In the genomic region with DNA sequence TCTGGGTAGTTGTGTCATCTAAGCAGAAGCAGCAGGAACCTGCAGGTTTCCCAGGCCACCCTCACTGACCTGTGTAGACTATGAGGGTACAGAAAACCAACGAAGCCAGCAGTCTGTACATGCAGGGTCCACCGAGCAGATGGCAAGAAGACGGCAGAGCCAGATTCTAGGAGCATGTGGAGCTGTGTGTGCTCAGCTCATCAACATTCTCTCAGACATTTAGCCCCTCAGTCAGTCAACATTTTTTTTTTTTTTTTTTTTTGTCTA, we compare ENCODE assay signal across 16 cellular contexts. TPM values are rescaled to one million over a fixed set of nuclear protein-coding genes. Genes with fewer than 3 reads are reported as not detected.
DNase-seq lines count a peak whose midpoint lies in the region; ATAC-seq and TF ChIP-seq lines count a peak whose summit lies in the region.
"Had no signal": no experiment of that assay in that cellular context is flagged by ENCODE, and none has a peak within 500 bp of the region (broad histone marks: within the 10 kb centered on the region; RNA-seq: fewer than 3 reads in every experiment).

No MANE protein-coding gene starts in this region.

- ATAC-seq in GM21576 (IDR thresholded peaks at IDR 0.05; ENCODE audit: unreplicated experiment) (no peak), GM19035 (IDR thresholded peaks at IDR 0.05; ENCODE audit: unreplicated experiment) (no peak)

- H3K4me1 Mint-ChIP-seq in progenitor cell of endocrine pancreas (ENCODE audit: low read depth): peaks cover 9% of the 10 kb centered on the region
- H3K4me1 Mint-ChIP-seq: activated naive CD4-positive, alpha-beta T cell treated with anti-CD3 and anti-CD28 coated beads, Interleukin-2, amount 50 U/mL, for 24 hours had no signal

- H3K27ac ChIP-seq in GM23248 (no peak overlapping the region), WERI-Rb-1 (peak overlapping the region; percentile 73), thyroid gland (no peak overlapping the region)
- H3K27ac ChIP-seq: BLaER1 had no signal

- no peaks in the 10 kb centered on the region for H3F3A ChIP-seq in GM23248 (ENCODE audit: insufficient read depth)

- no peaks in the 10 kb centered on the region for H3K36me3 Mint-ChIP-seq in progenitor cell of endocrine pancreas (ENCODE audit: insufficient read depth)
- H3K36me3 Mint-ChIP-seq: activated naive CD4-positive, alpha-beta T cell treated with anti-CD3 and anti-CD28 coated beads, Interleukin-2, amount 50 U/mL, for 24 hours had no signal

- H3K4me3 ChIP-seq in GM23248 (peak overlapping the region; percentile 59; the same call in 1 of the 2 replicates), WERI-Rb-1 (ENCODE audit: low read depth, low read length) (peak overlapping the region; percentile 40), iPS-11a (ENCODE audit: low read depth, low read length) (peak overlapping the region; percentile 31), thyroid gland (replicated peaks in 1 of 3) (no peak overlapping the region)
- H3K4me3 ChIP-seq: BLaER1, lung had no signal

- H3K9me2 ChIP-seq in GM23248 (ENCODE audit: insufficient read depth): no peaks in the 10 kb centered on the region

- H4K20me1 ChIP-seq in GM23248 (ENCODE audit: insufficient read depth): no peaks in the 10 kb centered on the region
- H4K20me1 ChIP-seq: BLaER1 had no signal

- H3K27me3 ChIP-seq in GM23248 (replicated peaks; ENCODE audit: insufficient read depth) (peaks cover 9% of the 10 kb centered on the region; the same call in 1 of the 2 replicates), WERI-Rb-1 (ENCODE audit: insufficient read depth, low read depth, severe bottlenecking) (no peaks in the 10 kb centered on the region), thyroid gland (peaks cover 5% of the 10 kb centered on the region)

- no peak for TF ChIP-seq POLR2A in thyroid gland (IDR thresholded peaks at IDR 0.05)

- H2AFZ ChIP-seq in GM23248: peak overlapping the region; percentile 92

- 49 to 56% methylated on average over 3 of the region's 3 CpGs for WGBS in GM23248 (ENCODE audit: low coverage in 1 of 2, low lambda C conversion rate in 2 of 2, missing lambda C conversion rate in 2 of 2), 2 experiments
- WGBS in thyroid gland, 2 donors: 79 to 89% methylated on average over 3 of the region's 3 CpGs

- H3K9me3 Mint-ChIP-seq in progenitor cell of endocrine pancreas (ENCODE audit: low read depth): no peaks in the 10 kb centered on the region
- H3K9me3 Mint-ChIP-seq: activated naive CD4-positive, alpha-beta T cell treated with anti-CD3 and anti-CD28 coated beads, Interleukin-2, amount 50 U/mL, for 24 hours; T-helper 1 cell treated with Interleukin-12 subunit alpha and Interleukin-12 subunit beta and Interleukin-4 antibody, amounts not matched to agents 30 μg/mL and 1 μg/mL, for 36 hours had no signal

- H3K36me3 ChIP-seq in GM23248 (ENCODE audit: low read depth): no peaks in the 10 kb centered on the region
- H3K36me3 ChIP-seq in WERI-Rb-1: no peaks in the 10 kb centered on the region
- H3K36me3 ChIP-seq in thyroid gland: no peaks in the 10 kb centered on the region
- H3K36me3 ChIP-seq: BLaER1 had no signal

- in situ Hi-C loops in GM23248 (cut with MboI): loop anchor here (10.0 to 25.0 kb wide), 2 partner anchors 188 to 275 kb away; no protein-coding TSS in a partner anchor

- H3K4me3 Mint-ChIP-seq in progenitor cell of endocrine pancreas (ENCODE audit: low read depth): peak overlapping the region; percentile 64
- H3K4me3 Mint-ChIP-seq: activated naive CD4-positive, alpha-beta T cell treated with anti-CD3 and anti-CD28 coated beads, Interleukin-2, amount 50 U/mL, for 24 hours; T-helper 1 cell treated with Interleukin-12 subunit alpha and Interleukin-12 subunit beta and Interleukin-4 antibody, amounts not matched to agents 30 μg/mL and 1 μg/mL, for 36 hours had no signal

- no peak overlapping the region for H3K27ac Mint-ChIP-seq in progenitor cell of endocrine pancreas
- H3K27ac Mint-ChIP-seq: activated naive CD4-positive, alpha-beta T cell treated with anti-CD3 and anti-CD28 coated beads, Interleukin-2, amount 50 U/mL, for 24 hours; T-helper 1 cell treated with Interleukin-12 subunit alpha and Interleukin-12 subunit beta and Interleukin-4 antibody, amounts not matched to agents 30 μg/mL and 1 μg/mL, for 36 hours had no signal

- H3K27me3 Mint-ChIP-seq in progenitor cell of endocrine pancreas: peaks cover 51% of the 10 kb centered on the region

- no peaks in the 10 kb centered on the region for H3K79me2 ChIP-seq in GM23248 (ENCODE audit: insufficient read depth)

- peak overlapping the region; percentile 89 for H3K4me2 ChIP-seq in GM23248 (ENCODE audit: unreplicated experiment)
- H3K4me2 ChIP-seq: BLaER1 had no signal

- TF ChIP-seq CTCF in WERI-Rb-1 (IDR thresholded peaks at IDR 0.05; ENCODE audit: low read depth, low read length) (no peak), progenitor cell of endocrine pancreas (IDR thresholded peaks at IDR 0.05; ENCODE audit: unreplicated experiment) (no peak), thyroid gland (IDR thresholded peaks at IDR 0.05) (no peak)

- H3K9ac ChIP-seq in GM23248: peak overlapping the region; percentile 23; the same call in 1 of the 2 replicates
- H3K9ac ChIP-seq: BLaER1 had no signal

- no peaks in the 10 kb centered on the region for H3K9me3 ChIP-seq in GM23248 (ENCODE audit: low read depth)
- H3K9me3 ChIP-seq in WERI-Rb-1 (ENCODE audit: severe bottlenecking): no peaks in the 10 kb centered on the region
- no peaks in the 10 kb centered on the region for H3K9me3 ChIP-seq in thyroid gland
- H3K9me3 ChIP-seq: BLaER1 had no signal

- H3K4me1 ChIP-seq in GM23248 (ENCODE audit: insufficient read depth) (no peaks in the 10 kb centered on the region), thyroid gland (peaks cover 0 to 9% of the 10 kb centered on the region in 2 donors)
- H3K4me1 ChIP-seq: BLaER1 had no signal

- DNase-seq in GM23248: no peak
- no peak for DNase-seq in WERI-Rb-1
- DNase-seq in progenitor cell of endocrine pancreas (ENCODE audit: low spot score, unreplicated experiment): no peak
- DNase-seq in thyroid gland: no peak
- DNase-seq in globus pallidus (ENCODE audit: low spot score): no peak
- DNase-seq: activated CD4-positive, CD25-positive, alpha-beta regulatory T cell treated with anti-CD3 and anti-CD28 coated beads, Interleukin-2, amount 50 U/mL, for 72 hours; central memory CD4-positive, alpha-beta T cell; DMS79; HCEC 1CT had no signal

- intact Hi-C loops in thyroid gland (cut with DNase I): loop anchor here (10.0 kb wide), 1 partner anchor 185 kb away; no protein-coding TSS in a partner anchor

RNA-seq across cellular contexts. Expression of a gene that starts 7.3 kb away (rescaled TPM):
- 0.13 and 1.9 TPM in 2 replicates for total RNA-seq in GM23248 (2014; rRNA removed; shearing (Covaris generic))
- 0.95 and 1.4 TPM in 2 replicates for polyA plus RNA-seq in GM23248 (2016; fragmentation: Nextera tagmentation; extraction: Ambion mirVana)
- 5.2 and 5.7 TPM in 2 replicates for total RNA-seq in progenitor cell of endocrine pancreas
- 1 to 10 TPM in 1 of 4 donors, under 1 TPM in 3; 0.13 to 1.9 (median 0.43) TPM for total RNA-seq in thyroid gland

RNA-seq across cellular contexts. Expression of a gene that starts 24.8 kb away (rescaled TPM):
- 55.4 and 63.5 TPM in 2 replicates for total RNA-seq in GM23248 (2014; rRNA removed; shearing (Covaris generic))
- polyA plus RNA-seq in GM23248 (2016; fragmentation: Nextera tagmentation; extraction: Ambion mirVana): 35.4 and 35.7 TPM in 2 replicates
- total RNA-seq in progenitor cell of endocrine pancreas: 40.0 and 42.1 TPM in 2 replicates
- total RNA-seq in thyroid gland: 1 to 10 TPM; 4.0 to 7.2 (median 6.2) TPM

RNA-seq across cellular contexts. Expression of a gene that starts 35.1 kb away (rescaled TPM):
- total RNA-seq in GM23248 (2014; rRNA removed; shearing (Covaris generic)): 41.9 and 48.3 TPM in 2 replicates
- 6.4 and 8.2 TPM in 2 replicates for polyA plus RNA-seq in GM23248 (2016; fragmentation: Nextera tagmentation; extraction: Ambion mirVana)
- total RNA-seq in progenitor cell of endocrine pancreas (160 and 167 TPM in 2 replicates), thyroid gland (10 to 100 TPM; 67.2 to 92.9 (median 74.7) TPM)

RNA-seq across cellular contexts. Expression of a gene that starts 53.8 kb away (rescaled TPM):
- 0.13 TPM in 1 of 2 replicates, not detected in the other for total RNA-seq in GM23248 (2014; rRNA removed; shearing (Covaris generic))
- not detected in 2 replicates for polyA plus RNA-seq in GM23248 (2016; fragmentation: Nextera tagmentation; extraction: Ambion mirVana)
- total RNA-seq in progenitor cell of endocrine pancreas (2.0 and 2.1 TPM in 2 replicates), thyroid gland (10 to 100 TPM in 1 of 4 donors, 1 to 10 TPM in 3; 5.1 to 10.6 (median 7.1) TPM)

Comparison
In these comparisons a context has a peak if more than half of its experiments do, and no peak if none do; other contexts are left out.
1. H3K4me3 ChIP-seq: peak in GM23248 (single experiment), WERI-Rb-1 (single experiment) and iPS-11a (single experiment); none in thyroid gland (0 of 3).